10 cellular contexts compared by ENCODE assay signal in genomic region chr3:57852896-57853295, GRCh38.
A peak's percentile ranks its signal among the peaks of the same experiment; 100 is the strongest.
DNase-seq lines count a peak whose midpoint lies in the region; ATAC-seq and TF ChIP-seq lines count a peak whose summit lies in the region.
"Had no signal": no experiment of that assay in that cellular context is flagged by ENCODE, and none has a peak within 500 bp of the region (broad histone marks: within the 10 kb centered on the region; RNA-seq: fewer than 3 reads in every experiment).

No MANE protein-coding gene starts in this region.

- H3K4me1 Mint-ChIP-seq in HFFc6 (ENCODE audit: low read depth), result peaks cover 10% of the 10 kb centered on the region

- H3K4me3 Mint-ChIP-seq in HFFc6, result no peak overlapping the region

- DNase-seq in AG08396 (ENCODE audit: low spot score) (peak; percentile 12), HFFc6 (peak; percentile 15), astrocyte of the cerebellum (ENCODE audit: low read depth) (peak; percentile 19), kidney tubule cell (ENCODE audit: low spot score) (peak; percentile 31), cortex of kidney (lab: John Stamatoyannopoulos, UW) (no peak), NOMO-1 treated with dmso at 0.1 percent for 144 hours (lab: John Stamatoyannopoulos, UW; ENCODE audit: unreplicated experiment) (no peak)
- DNase-seq: esophagus squamous epithelium had no signal

- no peaks in the 10 kb centered on the region for H3K9me3 Mint-ChIP-seq in HFFc6

- no peak for ATAC-seq in GM18498 (IDR thresholded peaks at IDR 0.05; ENCODE audit: unreplicated experiment)
- ATAC-seq in GM21717 (IDR thresholded peaks at IDR 0.05; ENCODE audit: unreplicated experiment), result no peak

- 0 out of 2 replicates have a peak overlapping the region, but pooled peaks have one; percentile 5 for H3K27ac Mint-ChIP-seq in HFFc6

- H3K36me3 Mint-ChIP-seq in HFFc6 (ENCODE audit: low read depth), result no peaks in the 10 kb centered on the region

- no peak overlapping the region for H3K4me3 ChIP-seq in astrocyte of the cerebellum (ENCODE audit: low read depth, low read length)
- H3K4me3 ChIP-seq: esophagus squamous epithelium, right atrium auricular region had no signal

- TF ChIP-seq CTCF in HFFc6 (IDR thresholded peaks at IDR 0.05), result peak; percentile 79
- TF ChIP-seq CTCF in astrocyte of the cerebellum (IDR thresholded peaks at IDR 0.05; ENCODE audit: low read depth, low read length, missing control alignments), result no peak

- peaks cover 3% of the 10 kb centered on the region for H3K27me3 Mint-ChIP-seq in HFFc6 (ENCODE audit: insufficient read depth)

- in situ Hi-C loops in astrocyte of the cerebellum (cut with HindIII; ENCODE audit: low sequenced_read_pairs), result no loop called here

Comparison
In these comparisons a context has a peak if more than half of its experiments do, and no peak if none do; other contexts are left out.
1. DNase-seq: peak in AG08396 (single experiment), HFFc6 (single experiment), astrocyte of the cerebellum (single experiment) and kidney tubule cell (single experiment); none in cortex of kidney (single experiment) and NOMO-1 treated with dmso at 0.1 percent for 144 hours (single experiment).